Comparison of ENCODE assay signal across 1 cellular context in the genomic region with DNA sequence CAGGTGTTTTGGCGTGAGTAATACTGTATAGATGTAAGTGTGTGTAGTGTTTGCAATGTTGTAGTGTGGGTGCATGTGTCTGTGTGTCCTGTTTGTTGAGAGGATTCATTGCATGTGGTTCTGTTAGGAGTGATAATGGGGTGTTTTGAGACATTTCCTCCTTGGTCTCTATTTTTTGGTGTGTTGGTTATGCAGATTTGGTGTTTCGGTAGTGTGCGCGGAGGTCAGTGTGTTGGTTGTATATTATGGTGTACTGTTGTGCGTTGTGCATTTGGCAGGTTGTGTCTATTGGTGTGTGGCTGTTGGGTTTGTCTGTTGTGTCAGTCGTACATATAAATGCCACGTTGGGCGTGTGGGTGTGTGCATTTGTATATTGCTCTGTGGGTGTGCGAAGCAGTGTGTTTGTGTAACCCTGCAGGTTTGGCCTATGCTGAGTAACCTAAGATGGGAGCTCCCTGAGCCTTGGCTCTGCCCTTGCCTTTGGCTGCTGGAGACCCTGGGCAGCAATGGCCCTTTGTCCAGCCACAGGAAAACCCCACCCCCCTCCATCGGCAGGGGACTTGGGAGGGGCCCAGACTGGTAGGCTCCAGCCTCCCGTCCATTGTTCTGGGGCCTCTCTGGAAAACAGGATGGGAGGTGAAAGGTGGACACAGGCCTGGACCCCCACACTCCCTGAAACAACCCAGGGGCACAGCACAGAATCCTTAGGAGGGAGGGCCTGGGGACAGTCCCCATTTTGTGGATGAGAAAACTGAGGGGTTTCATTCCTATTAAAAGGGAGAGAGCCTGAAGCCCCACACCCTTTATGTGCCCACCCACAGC.
TF ChIP-seq lines count a peak whose summit lies in the region.

No MANE protein-coding gene starts in this region.

TF ChIP-seq in HepG2, 621 proteins besides CTCF, POLR2A, EP300 and RAD21 (continued from another document and continues in another):
- TF ChIP-seq KIAA2018 (CRISPR knock-in tag; IDR thresholded peaks at IDR 0.05; ENCODE audit: borderline replicate concordance) (peak; percentile 44; the same call in 1 of the 2 replicates), CC2D1A (CRISPR knock-in tag; IDR thresholded peaks at IDR 0.05) (no peak), SOX5 (CRISPR knock-in tag; IDR thresholded peaks at IDR 0.05; ENCODE audit: borderline replicate concordance) (peak; percentile 96), ZNF343 (CRISPR knock-in tag; IDR thresholded peaks at IDR 0.05) (peak; percentile 45; the same call in 1 of the 2 replicates), KDM3A (CRISPR knock-in tag; IDR thresholded peaks at IDR 0.05; ENCODE audit: low read depth) (no peak), PAXIP1 (CRISPR knock-in tag; conservative IDR thresholded peaks at IDR 0.05) (peak; percentile 82), ZNF709 (CRISPR knock-in tag; IDR thresholded peaks at IDR 0.05) (no peak), ZBTB2 (CRISPR knock-in tag; IDR thresholded peaks at IDR 0.05; ENCODE audit: low read depth) (no peak; the same call in 1 of the 2 replicates), GZF1 (CRISPR knock-in tag; IDR thresholded peaks at IDR 0.05) (no peak), NFIC (IDR thresholded peaks at IDR 0.05; ENCODE audit: low read length) (no peak), MAZ (IDR thresholded peaks at IDR 0.05; ENCODE audit: borderline replicate concordance, low read depth, low read length) (peak; percentile 68; the same call in 1 of the 2 replicates), MAZ (CRISPR knock-in tag; IDR thresholded peaks at IDR 0.05; ENCODE audit: low read depth) (no peak), RARA (CRISPR knock-in tag; IDR thresholded peaks at IDR 0.05) (peak; percentile 45; the same call in 1 of the 2 replicates), ZFP90 (CRISPR knock-in tag; IDR thresholded peaks at IDR 0.05; ENCODE audit: borderline replicate concordance) (peak; percentile 43; the same call in 1 of the 2 replicates), ZNF580 (CRISPR knock-in tag; IDR thresholded peaks at IDR 0.05; ENCODE audit: borderline replicate concordance, low read depth) (no peak), ZNF121 (CRISPR knock-in tag; IDR thresholded peaks at IDR 0.05) (no peak), KLF9 (CRISPR knock-in tag; IDR thresholded peaks at IDR 0.05; ENCODE audit: low read depth) (no peak; the same call in 1 of the 2 replicates)
- TF ChIP-seq, protein P1, sequence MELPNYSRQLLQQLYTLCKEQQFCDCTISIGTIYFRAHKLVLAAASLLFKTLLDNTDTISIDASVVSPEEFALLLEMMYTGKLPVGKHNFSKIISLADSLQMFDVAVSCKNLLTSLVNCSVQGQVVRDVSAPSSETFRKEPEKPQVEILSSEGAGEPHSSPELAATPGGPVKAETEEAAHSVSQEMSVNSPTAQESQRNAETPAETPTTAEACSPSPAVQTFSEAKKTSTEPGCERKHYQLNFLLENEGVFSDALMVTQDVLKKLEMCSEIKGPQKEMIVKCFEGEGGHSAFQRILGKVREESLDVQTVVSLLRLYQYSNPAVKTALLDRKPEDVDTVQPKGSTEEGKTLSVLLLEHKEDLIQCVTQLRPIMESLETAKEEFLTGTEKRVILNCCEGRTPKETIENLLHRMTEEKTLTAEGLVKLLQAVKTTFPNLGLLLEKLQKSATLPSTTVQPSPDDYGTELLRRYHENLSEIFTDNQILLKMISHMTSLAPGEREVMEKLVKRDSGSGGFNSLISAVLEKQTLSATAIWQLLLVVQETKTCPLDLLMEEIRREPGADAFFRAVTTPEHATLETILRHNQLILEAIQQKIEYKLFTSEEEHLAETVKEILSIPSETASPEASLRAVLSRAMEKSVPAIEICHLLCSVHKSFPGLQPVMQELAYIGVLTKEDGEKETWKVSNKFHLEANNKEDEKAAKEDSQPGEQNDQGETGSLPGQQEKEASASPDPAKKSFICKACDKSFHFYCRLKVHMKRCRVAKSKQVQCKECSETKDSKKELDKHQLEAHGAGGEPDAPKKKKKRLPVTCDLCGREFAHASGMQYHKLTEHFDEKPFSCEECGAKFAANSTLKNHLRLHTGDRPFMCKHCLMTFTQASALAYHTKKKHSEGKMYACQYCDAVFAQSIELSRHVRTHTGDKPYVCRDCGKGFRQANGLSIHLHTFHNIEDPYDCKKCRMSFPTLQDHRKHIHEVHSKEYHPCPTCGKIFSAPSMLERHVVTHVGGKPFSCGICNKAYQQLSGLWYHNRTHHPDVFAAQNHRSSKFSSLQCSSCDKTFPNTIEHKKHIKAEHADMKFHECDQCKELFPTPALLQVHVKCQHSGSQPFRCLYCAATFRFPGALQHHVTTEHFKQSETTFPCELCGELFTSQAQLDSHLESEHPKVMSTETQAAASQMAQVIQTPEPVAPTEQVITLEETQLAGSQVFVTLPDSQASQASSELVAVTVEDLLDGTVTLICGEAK (IDR thresholded peaks at IDR 0.05) = no peak
- TF ChIP-seq, protein P1 (CRISPR knock-in tag; IDR thresholded peaks at IDR 0.05) = no peak
- TF ChIP-seq, protein P2, sequence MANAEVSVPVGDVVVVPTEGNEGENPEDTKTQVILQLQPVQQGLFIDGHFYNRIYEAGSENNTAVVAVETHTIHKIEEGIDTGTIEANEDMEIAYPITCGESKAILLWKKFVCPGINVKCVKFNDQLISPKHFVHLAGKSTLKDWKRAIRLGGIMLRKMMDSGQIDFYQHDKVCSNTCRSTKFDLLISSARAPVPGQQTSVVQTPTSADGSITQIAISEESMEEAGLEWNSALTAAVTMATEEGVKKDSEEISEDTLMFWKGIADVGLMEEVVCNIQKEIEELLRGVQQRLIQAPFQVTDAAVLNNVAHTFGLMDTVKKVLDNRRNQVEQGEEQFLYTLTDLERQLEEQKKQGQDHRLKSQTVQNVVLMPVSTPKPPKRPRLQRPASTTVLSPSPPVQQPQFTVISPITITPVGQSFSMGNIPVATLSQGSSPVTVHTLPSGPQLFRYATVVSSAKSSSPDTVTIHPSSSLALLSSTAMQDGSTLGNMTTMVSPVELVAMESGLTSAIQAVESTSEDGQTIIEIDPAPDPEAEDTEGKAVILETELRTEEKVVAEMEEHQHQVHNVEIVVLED (CRISPR knock-in tag; IDR thresholded peaks at IDR 0.05; ENCODE audit: borderline replicate concordance) = peak; percentile 25; the same call in 1 of the 2 replicates
